1 cellular context compared by ENCODE assay signal in the genomic region with DNA sequence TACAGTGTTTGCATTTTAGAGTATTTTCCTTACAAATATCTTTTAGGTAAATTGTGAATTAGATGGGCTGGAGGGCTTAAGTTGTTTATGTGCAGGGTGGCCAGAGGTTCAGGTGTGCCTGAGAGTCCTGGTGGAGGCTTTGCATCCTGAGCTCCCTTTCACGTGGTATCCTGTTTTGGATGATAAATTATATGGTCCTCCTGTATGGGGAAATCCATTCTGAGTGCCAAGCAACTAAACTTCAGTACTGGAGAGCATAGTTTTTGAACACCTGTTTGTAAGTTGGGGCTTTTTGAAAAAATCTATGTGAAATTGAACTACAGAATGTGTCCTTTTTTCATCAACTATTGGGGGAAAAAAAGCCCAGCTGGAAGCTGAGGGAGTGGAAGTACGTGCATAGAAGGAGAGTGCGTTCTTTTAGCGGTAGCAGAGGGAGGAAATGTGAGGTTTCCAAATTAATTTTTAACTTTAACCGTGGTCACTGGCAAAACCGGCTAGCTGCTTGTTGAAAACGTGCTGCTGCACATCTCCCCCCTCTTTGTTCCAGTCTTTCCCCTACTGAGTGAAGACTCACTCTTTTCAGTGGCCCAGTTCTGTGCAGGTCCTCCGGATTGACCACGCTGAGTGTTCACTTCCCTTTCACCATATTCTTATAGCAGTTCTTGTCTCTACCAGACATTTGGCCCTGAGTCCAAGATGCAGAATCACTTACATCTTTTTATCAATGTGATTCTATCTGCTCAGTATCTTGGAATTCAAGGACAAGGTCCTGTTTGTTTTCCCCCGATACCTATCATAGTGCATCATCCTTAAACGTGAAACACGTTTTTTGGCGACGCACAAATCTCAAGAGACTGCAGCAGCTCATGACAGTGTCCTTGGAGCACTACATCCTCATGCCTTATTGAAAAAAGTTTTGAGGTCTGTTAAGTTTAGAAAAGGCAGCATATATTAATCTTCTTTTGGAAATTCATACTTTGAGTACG.
TF ChIP-seq lines count a peak whose summit lies in the region.

No MANE protein-coding gene starts in this region.

TF ChIP-seq in WTC11, 78 proteins besides CTCF, POLR2A, EP300 and RAD21 (continued from another document):
- TF ChIP-seq, protein P1, sequence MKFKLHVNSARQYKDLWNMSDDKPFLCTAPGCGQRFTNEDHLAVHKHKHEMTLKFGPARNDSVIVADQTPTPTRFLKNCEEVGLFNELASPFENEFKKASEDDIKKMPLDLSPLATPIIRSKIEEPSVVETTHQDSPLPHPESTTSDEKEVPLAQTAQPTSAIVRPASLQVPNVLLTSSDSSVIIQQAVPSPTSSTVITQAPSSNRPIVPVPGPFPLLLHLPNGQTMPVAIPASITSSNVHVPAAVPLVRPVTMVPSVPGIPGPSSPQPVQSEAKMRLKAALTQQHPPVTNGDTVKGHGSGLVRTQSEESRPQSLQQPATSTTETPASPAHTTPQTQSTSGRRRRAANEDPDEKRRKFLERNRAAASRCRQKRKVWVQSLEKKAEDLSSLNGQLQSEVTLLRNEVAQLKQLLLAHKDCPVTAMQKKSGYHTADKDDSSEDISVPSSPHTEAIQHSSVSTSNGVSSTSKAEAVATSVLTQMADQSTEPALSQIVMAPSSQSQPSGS (CRISPR knock-in tag; IDR thresholded peaks at IDR 0.05; ENCODE audit: borderline replicate concordance, low read depth) = no peak
- no peak for TF ChIP-seq ZNF219 (CRISPR knock-in tag; IDR thresholded peaks at IDR 0.05; ENCODE audit: borderline replicate concordance)
- TF ChIP-seq, protein P2, sequence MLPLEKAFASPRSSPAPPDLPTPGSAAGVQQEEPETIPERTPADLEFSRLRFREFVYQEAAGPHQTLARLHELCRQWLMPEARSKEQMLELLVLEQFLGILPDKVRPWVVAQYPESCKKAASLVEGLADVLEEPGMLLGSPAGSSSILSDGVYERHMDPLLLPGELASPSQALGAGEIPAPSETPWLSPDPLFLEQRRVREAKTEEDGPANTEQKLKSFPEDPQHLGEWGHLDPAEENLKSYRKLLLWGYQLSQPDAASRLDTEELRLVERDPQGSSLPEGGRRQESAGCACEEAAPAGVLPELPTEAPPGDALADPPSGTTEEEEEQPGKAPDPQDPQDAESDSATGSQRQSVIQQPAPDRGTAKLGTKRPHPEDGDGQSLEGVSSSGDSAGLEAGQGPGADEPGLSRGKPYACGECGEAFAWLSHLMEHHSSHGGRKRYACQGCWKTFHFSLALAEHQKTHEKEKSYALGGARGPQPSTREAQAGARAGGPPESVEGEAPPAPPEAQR (CRISPR knock-in tag; IDR thresholded peaks at IDR 0.05) = no peak
- no peak for TF ChIP-seq FOXK1 (CRISPR knock-in tag; IDR thresholded peaks at IDR 0.05)
- TF ChIP-seq, protein P3, sequence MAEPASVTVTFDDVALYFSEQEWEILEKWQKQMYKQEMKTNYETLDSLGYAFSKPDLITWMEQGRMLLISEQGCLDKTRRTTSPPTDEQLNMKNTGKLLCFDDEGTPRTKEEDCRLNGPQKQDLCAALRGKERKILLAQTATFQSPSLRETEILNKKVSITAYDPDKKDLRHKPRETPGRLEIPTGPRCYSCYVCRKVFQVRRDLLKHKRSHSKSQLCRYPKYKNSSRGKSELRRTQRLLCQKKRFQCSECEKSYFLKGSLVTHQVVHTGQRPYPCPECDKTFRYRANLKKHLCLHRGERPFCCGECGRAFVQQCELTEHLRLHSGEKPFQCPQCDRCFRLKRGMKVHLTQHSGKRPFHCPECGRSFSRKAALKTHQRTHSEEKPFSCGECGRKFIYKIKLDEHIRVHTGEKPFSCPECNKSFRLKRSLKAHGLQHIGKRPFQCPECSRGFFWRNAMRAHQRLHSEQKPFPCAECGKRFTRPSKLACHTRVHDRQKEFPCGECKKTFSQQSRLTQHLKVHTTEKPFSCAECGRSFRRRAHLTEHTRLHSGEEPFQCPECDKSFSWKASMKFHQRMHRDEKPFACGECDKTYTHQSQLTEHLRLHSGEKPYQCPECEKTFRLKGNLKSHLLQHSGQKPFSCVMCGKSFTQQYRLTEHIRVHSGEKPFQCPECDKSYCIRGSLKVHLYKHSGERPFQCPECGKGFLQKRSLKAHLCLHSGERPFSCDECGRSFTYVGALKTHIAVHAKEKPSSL (CRISPR knock-in tag; conservative IDR thresholded peaks at IDR 0.05) = no peak
- TF ChIP-seq NR1H2 (CRISPR knock-in tag; IDR thresholded peaks at IDR 0.05) = no peak
- no peak for TF ChIP-seq MYBL2 (CRISPR knock-in tag; IDR thresholded peaks at IDR 0.05)
- TF ChIP-seq TEAD4 (CRISPR knock-in tag; IDR thresholded peaks at IDR 0.05) = no peak
- TF ChIP-seq, protein P4, sequence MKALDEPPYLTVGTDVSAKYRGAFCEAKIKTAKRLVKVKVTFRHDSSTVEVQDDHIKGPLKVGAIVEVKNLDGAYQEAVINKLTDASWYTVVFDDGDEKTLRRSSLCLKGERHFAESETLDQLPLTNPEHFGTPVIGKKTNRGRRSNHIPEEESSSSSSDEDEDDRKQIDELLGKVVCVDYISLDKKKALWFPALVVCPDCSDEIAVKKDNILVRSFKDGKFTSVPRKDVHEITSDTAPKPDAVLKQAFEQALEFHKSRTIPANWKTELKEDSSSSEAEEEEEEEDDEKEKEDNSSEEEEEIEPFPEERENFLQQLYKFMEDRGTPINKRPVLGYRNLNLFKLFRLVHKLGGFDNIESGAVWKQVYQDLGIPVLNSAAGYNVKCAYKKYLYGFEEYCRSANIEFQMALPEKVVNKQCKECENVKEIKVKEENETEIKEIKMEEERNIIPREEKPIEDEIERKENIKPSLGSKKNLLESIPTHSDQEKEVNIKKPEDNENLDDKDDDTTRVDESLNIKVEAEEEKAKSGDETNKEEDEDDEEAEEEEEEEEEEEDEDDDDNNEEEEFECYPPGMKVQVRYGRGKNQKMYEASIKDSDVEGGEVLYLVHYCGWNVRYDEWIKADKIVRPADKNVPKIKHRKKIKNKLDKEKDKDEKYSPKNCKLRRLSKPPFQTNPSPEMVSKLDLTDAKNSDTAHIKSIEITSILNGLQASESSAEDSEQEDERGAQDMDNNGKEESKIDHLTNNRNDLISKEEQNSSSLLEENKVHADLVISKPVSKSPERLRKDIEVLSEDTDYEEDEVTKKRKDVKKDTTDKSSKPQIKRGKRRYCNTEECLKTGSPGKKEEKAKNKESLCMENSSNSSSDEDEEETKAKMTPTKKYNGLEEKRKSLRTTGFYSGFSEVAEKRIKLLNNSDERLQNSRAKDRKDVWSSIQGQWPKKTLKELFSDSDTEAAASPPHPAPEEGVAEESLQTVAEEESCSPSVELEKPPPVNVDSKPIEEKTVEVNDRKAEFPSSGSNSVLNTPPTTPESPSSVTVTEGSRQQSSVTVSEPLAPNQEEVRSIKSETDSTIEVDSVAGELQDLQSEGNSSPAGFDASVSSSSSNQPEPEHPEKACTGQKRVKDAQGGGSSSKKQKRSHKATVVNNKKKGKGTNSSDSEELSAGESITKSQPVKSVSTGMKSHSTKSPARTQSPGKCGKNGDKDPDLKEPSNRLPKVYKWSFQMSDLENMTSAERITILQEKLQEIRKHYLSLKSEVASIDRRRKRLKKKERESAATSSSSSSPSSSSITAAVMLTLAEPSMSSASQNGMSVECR (CRISPR knock-in tag; IDR thresholded peaks at IDR 0.05; ENCODE audit: borderline replicate concordance) = no peak
- no peak for TF ChIP-seq SOX15 (CRISPR knock-in tag; IDR thresholded peaks at IDR 0.05)
- TF ChIP-seq, protein P5, sequence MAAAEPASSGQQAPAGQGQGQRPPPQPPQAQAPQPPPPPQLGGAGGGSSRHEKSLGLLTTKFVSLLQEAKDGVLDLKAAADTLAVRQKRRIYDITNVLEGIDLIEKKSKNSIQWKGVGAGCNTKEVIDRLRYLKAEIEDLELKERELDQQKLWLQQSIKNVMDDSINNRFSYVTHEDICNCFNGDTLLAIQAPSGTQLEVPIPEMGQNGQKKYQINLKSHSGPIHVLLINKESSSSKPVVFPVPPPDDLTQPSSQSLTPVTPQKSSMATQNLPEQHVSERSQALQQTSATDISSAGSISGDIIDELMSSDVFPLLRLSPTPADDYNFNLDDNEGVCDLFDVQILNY (CRISPR knock-in tag; IDR thresholded peaks at IDR 0.05) = no peak
- no peak for TF ChIP-seq NFE2L1 (CRISPR knock-in tag; IDR thresholded peaks at IDR 0.05)
- TF ChIP-seq, protein P6, sequence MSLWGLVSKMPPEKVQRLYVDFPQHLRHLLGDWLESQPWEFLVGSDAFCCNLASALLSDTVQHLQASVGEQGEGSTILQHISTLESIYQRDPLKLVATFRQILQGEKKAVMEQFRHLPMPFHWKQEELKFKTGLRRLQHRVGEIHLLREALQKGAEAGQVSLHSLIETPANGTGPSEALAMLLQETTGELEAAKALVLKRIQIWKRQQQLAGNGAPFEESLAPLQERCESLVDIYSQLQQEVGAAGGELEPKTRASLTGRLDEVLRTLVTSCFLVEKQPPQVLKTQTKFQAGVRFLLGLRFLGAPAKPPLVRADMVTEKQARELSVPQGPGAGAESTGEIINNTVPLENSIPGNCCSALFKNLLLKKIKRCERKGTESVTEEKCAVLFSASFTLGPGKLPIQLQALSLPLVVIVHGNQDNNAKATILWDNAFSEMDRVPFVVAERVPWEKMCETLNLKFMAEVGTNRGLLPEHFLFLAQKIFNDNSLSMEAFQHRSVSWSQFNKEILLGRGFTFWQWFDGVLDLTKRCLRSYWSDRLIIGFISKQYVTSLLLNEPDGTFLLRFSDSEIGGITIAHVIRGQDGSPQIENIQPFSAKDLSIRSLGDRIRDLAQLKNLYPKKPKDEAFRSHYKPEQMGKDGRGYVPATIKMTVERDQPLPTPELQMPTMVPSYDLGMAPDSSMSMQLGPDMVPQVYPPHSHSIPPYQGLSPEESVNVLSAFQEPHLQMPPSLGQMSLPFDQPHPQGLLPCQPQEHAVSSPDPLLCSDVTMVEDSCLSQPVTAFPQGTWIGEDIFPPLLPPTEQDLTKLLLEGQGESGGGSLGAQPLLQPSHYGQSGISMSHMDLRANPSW (CRISPR knock-in tag; conservative IDR thresholded peaks at IDR 0.05; ENCODE audit: low read depth) = no peak
- TF ChIP-seq ZNF416 (CRISPR knock-in tag; IDR thresholded peaks at IDR 0.05) = no peak
